8 cellular contexts compared by ENCODE assay signal in the genomic region with DNA sequence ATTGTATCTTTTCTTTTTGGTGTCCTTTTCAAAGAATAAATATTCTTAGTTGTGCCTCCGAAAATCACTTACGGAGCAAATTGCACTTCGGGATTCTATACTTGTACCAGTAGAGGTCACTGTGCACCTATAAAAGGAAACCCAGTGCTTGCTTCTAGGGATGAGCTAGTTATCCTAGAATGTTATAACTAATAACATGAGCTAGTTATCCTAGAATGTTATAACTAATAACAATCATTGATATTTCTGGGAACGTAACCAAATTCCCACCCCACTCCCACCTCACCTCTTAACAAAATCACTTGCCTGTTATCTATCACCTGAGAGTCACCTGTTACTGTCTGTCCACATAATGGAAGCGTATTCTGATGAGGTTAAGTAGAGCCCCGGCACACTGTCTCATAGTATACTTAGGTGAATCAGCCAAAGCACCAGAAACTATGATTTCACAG.
DNase-seq lines count a peak whose midpoint lies in the region; ATAC-seq and TF ChIP-seq lines count a peak whose summit lies in the region.

No MANE protein-coding gene starts in this region.

- H2AFZ ChIP-seq in mammary epithelial cell (ENCODE audit: low read depth, low read length) = no peak overlapping the region

- DNase-seq in AG08396 (ENCODE audit: low spot score) = peak; percentile 52
- peak; percentile 21 for DNase-seq in NCI-H2196 (lab: John Stamatoyannopoulos, UW; ENCODE audit: unreplicated experiment)
- peak; percentile 40 for DNase-seq in mammary epithelial cell
- DNase-seq in NK-92 treated with Interleukin-12 subunit alpha and Interleukin-12 subunit beta, amount 100 ng/mL, for 24 hours (lab: John Stamatoyannopoulos, UW) = no peak

- peak; percentile 44; the same call in 2 of the 3 replicates for TF ChIP-seq CTCF in GM12872 (IDR thresholded peaks at IDR 0.05; ENCODE audit: insufficient read depth, low read depth, low read length)
- peak; percentile 50 to 70 for TF ChIP-seq CTCF in mammary epithelial cell (conservative IDR thresholded peaks at IDR 0.05 in 1 of 2, IDR thresholded peaks at IDR 0.05 in 1 of 2; ENCODE audit: extremely low read depth in 1 of 2, insufficient read depth in 1 of 2, low read depth in 1 of 2, low read length in 2 of 2)
- peak; percentile 64 for TF ChIP-seq CTCF in liver (IDR thresholded peaks at IDR 0.05; ENCODE audit: low read depth, low read length, missing input control)

- no peaks in the 10 kb centered on the region for H3K9me3 ChIP-seq in mammary epithelial cell (replicated peaks; ENCODE audit: insufficient read depth, low read length)
- H3K9me3 ChIP-seq in liver (ENCODE audit: control insufficient read depth in 4 of 4, low read length in 3 of 4) = no peaks in the 10 kb centered on the region

- in situ Hi-C loops in mammary epithelial cell (cut with MboI; ENCODE audit: low sequenced_read_pairs in 2 of 2) = no loop called here

- TF ChIP-seq RAD21 in liver (IDR thresholded peaks at IDR 0.05) = peak; percentile 83 to 86

- peaks cover 3% of the 10 kb centered on the region for H3K79me2 ChIP-seq in mammary epithelial cell (ENCODE audit: insufficient read depth, low read length)

- H3K36me3 ChIP-seq in mammary epithelial cell (ENCODE audit: insufficient read depth, low read length) = no peaks in the 10 kb centered on the region
- peaks cover 0 to 1% (median 0%) of the 10 kb centered on the region in 4 donors for H3K36me3 ChIP-seq in liver (ENCODE audit: control insufficient read depth in 4 of 4, insufficient read depth in 3 of 4, low read depth in 1 of 4, low read length in 3 of 4)

- WGBS in mammary epithelial cell (ENCODE audit: low coverage, missing lambda C conversion rate) = 35% methylated on average over 6 of the region's 6 CpGs
- 44% methylated on average over 6 of the region's 6 CpGs for WGBS in liver

- H3K4me1 ChIP-seq in mammary epithelial cell (ENCODE audit: insufficient read depth, low read length) = no peaks in the 10 kb centered on the region
- H3K4me1 ChIP-seq in liver (ENCODE audit: control insufficient read depth in 4 of 4, insufficient read depth in 4 of 4, low read length in 3 of 4) = peaks cover 0 to 15% (median 13%) of the 10 kb centered on the region in 4 donors

- dilution Hi-C loops in mammary epithelial cell (cut with HindIII; ENCODE audit: low sequenced_read_pairs) = no loop called here

- H3K27me3 ChIP-seq in mammary epithelial cell (ENCODE audit: insufficient read depth, low read length) (no peaks in the 10 kb centered on the region), liver (ENCODE audit: control insufficient read depth in 4 of 4, insufficient read depth in 4 of 4, low read length in 3 of 4) (no peaks in the 10 kb centered on the region)

- intact Hi-C loops in mammary epithelial cell (cut with micrococcal nuclease) = loop anchor here (1.0 kb wide), 3 partner anchors 60 to 380 kb away; no protein-coding TSS in a partner anchor

- no peak overlapping the region for H3K4me2 ChIP-seq in mammary epithelial cell (ENCODE audit: insufficient read depth, low read depth, low read length)

- no TSS peak for BruUV-seq in mammary epithelial cell (replicated peaks; lab: Mats Ljungman, UMichigan)

- ATAC-seq in HG02623 (IDR thresholded peaks at IDR 0.05; ENCODE audit: unreplicated experiment) = no peak
- no peak for ATAC-seq in GM21381 (IDR thresholded peaks at IDR 0.05; ENCODE audit: unreplicated experiment)

- H3K9ac ChIP-seq in mammary epithelial cell (ENCODE audit: insufficient read depth, low read length) (no peak overlapping the region), liver (ENCODE audit: low read depth in 1 of 2, low read length in 2 of 2) (no peak overlapping the region)

- H3K4me3 ChIP-seq in mammary epithelial cell (replicated peaks in 1 of 3; ENCODE audit: insufficient read depth in 1 of 3, low read depth in 2 of 3, low read length in 3 of 3) (no peak overlapping the region), liver (ENCODE audit: low read depth in 1 of 3, low read length in 3 of 3) (no peak overlapping the region)

- H4K20me1 ChIP-seq in mammary epithelial cell (ENCODE audit: insufficient read depth, low read length) = no peaks in the 10 kb centered on the region

- no peak overlapping the region for H3K27ac ChIP-seq in mammary epithelial cell (ENCODE audit: insufficient read depth, low read depth, low read length)
- no peak overlapping the region for H3K27ac ChIP-seq in liver (ENCODE audit: low read depth in 1 of 2, low read length in 2 of 2)

- CTCF ChIA-PET in mammary epithelial cell (lab: Charles Lee; ENCODE audit: low non-redundant PET) = interaction anchor here (0.5 to 0.8 kb wide), 9 partner anchors 14 to 356 kb away, joined by 3 to 12 read pairs (median 3); no protein-coding TSS in a partner anchor

TF ChIP-seq in liver, 16 proteins besides CTCF, POLR2A, EP300 and RAD21:
- TF ChIP-seq, protein P1, sequence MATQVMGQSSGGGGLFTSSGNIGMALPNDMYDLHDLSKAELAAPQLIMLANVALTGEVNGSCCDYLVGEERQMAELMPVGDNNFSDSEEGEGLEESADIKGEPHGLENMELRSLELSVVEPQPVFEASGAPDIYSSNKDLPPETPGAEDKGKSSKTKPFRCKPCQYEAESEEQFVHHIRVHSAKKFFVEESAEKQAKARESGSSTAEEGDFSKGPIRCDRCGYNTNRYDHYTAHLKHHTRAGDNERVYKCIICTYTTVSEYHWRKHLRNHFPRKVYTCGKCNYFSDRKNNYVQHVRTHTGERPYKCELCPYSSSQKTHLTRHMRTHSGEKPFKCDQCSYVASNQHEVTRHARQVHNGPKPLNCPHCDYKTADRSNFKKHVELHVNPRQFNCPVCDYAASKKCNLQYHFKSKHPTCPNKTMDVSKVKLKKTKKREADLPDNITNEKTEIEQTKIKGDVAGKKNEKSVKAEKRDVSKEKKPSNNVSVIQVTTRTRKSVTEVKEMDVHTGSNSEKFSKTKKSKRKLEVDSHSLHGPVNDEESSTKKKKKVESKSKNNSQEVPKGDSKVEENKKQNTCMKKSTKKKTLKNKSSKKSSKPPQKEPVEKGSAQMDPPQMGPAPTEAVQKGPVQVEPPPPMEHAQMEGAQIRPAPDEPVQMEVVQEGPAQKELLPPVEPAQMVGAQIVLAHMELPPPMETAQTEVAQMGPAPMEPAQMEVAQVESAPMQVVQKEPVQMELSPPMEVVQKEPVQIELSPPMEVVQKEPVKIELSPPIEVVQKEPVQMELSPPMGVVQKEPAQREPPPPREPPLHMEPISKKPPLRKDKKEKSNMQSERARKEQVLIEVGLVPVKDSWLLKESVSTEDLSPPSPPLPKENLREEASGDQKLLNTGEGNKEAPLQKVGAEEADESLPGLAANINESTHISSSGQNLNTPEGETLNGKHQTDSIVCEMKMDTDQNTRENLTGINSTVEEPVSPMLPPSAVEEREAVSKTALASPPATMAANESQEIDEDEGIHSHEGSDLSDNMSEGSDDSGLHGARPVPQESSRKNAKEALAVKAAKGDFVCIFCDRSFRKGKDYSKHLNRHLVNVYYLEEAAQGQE (IDR thresholded peaks at IDR 0.05) = no peak
- no peak for TF ChIP-seq YY1 (IDR thresholded peaks at IDR 0.05)
- TF ChIP-seq, protein P2, sequence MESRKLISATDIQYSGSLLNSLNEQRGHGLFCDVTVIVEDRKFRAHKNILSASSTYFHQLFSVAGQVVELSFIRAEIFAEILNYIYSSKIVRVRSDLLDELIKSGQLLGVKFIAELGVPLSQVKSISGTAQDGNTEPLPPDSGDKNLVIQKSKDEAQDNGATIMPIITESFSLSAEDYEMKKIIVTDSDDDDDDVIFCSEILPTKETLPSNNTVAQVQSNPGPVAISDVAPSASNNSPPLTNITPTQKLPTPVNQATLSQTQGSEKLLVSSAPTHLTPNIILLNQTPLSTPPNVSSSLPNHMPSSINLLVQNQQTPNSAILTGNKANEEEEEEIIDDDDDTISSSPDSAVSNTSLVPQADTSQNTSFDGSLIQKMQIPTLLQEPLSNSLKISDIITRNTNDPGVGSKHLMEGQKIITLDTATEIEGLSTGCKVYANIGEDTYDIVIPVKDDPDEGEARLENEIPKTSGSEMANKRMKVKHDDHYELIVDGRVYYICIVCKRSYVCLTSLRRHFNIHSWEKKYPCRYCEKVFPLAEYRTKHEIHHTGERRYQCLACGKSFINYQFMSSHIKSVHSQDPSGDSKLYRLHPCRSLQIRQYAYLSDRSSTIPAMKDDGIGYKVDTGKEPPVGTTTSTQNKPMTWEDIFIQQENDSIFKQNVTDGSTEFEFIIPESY (IDR thresholded peaks at IDR 0.05) = no peak
- TF ChIP-seq EGR1 (IDR thresholded peaks at IDR 0.05; ENCODE audit: low read depth in 2 of 2) = no peak
- no peak for TF ChIP-seq GABPA (IDR thresholded peaks at IDR 0.05 in 1 of 2, conservative IDR thresholded peaks at IDR 0.05 in 1 of 2)
- TF ChIP-seq, protein P3, sequence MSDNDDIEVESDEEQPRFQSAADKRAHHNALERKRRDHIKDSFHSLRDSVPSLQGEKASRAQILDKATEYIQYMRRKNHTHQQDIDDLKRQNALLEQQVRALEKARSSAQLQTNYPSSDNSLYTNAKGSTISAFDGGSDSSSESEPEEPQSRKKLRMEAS (IDR thresholded peaks at IDR 0.05) = no peak
- no peak for TF ChIP-seq HNF4A (conservative IDR thresholded peaks at IDR 0.05)
- TF ChIP-seq NR2F2 (IDR thresholded peaks at IDR 0.05) = no peak
- TF ChIP-seq SP1 (IDR thresholded peaks at IDR 0.05) = no peak
- TF ChIP-seq RXRA (IDR thresholded peaks at IDR 0.05) = no peak
- no peak for TF ChIP-seq HNF4G (IDR thresholded peaks at IDR 0.05)
- TF ChIP-seq JUND (IDR thresholded peaks at IDR 0.05) = no peak
- no peak for TF ChIP-seq FOXA2 (IDR thresholded peaks at IDR 0.05)
- no peak for TF ChIP-seq TAF1 (conservative IDR thresholded peaks at IDR 0.05)
- TF ChIP-seq, protein P4, sequence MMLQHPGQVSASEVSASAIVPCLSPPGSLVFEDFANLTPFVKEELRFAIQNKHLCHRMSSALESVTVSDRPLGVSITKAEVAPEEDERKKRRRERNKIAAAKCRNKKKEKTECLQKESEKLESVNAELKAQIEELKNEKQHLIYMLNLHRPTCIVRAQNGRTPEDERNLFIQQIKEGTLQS (IDR thresholded peaks at IDR 0.05) = no peak
